Comparison of ENCODE assay signal across 1 cellular context in the genomic region with DNA sequence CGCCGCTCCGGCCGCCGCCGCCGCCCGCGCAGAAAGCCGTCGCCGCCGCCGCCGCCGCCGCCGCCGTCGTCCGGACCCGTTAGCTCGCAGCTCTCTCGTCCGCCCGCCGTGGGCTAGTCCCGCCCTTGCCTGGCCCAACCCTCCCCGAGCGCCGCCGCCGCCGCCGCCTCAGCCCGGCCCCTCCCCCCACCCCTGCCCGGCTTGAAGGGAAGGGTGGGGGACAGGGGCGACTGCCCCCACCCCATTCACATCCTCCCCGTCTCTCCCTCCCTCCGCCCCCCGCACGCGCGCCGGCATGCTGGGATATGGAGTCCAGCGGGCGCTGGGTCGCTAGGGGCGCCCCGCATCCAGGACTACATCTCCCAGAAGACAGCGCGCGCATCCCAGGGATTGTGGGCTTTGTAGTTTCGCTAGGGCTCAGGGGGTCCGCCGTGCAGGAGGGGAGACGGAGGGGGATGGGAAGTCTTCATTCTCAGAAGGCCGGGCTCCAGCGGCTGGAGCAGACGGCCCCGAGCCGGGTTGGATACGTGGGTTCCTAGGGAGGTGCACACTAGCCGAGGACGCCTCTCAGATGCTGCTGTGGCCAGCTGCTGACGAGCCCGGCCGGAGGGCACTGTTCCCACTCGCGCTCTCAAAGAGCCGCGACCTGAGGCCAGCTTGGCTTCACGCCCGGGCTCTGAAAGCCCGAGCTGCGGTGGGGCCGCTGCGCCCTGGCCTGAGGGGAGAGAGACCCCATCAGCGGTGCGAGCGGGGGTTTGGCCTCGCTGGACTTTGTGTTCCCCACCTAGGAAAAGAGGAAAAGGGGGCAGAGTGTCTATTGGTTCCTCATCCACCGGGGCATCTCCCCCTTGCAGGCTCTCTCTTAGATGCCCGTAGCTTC.
TF ChIP-seq lines count a peak whose summit lies in the region.

TSS of gene ST3GAL2 (minus strand) at position 118 of the 880 bp plus-strand sequence. CDS start 40,570 bp downstream, outside the sequence.

TF ChIP-seq in HepG2, 621 proteins besides CTCF, POLR2A, EP300 and RAD21 (continued from another document and continues in another):
- TF ChIP-seq, protein P1, sequence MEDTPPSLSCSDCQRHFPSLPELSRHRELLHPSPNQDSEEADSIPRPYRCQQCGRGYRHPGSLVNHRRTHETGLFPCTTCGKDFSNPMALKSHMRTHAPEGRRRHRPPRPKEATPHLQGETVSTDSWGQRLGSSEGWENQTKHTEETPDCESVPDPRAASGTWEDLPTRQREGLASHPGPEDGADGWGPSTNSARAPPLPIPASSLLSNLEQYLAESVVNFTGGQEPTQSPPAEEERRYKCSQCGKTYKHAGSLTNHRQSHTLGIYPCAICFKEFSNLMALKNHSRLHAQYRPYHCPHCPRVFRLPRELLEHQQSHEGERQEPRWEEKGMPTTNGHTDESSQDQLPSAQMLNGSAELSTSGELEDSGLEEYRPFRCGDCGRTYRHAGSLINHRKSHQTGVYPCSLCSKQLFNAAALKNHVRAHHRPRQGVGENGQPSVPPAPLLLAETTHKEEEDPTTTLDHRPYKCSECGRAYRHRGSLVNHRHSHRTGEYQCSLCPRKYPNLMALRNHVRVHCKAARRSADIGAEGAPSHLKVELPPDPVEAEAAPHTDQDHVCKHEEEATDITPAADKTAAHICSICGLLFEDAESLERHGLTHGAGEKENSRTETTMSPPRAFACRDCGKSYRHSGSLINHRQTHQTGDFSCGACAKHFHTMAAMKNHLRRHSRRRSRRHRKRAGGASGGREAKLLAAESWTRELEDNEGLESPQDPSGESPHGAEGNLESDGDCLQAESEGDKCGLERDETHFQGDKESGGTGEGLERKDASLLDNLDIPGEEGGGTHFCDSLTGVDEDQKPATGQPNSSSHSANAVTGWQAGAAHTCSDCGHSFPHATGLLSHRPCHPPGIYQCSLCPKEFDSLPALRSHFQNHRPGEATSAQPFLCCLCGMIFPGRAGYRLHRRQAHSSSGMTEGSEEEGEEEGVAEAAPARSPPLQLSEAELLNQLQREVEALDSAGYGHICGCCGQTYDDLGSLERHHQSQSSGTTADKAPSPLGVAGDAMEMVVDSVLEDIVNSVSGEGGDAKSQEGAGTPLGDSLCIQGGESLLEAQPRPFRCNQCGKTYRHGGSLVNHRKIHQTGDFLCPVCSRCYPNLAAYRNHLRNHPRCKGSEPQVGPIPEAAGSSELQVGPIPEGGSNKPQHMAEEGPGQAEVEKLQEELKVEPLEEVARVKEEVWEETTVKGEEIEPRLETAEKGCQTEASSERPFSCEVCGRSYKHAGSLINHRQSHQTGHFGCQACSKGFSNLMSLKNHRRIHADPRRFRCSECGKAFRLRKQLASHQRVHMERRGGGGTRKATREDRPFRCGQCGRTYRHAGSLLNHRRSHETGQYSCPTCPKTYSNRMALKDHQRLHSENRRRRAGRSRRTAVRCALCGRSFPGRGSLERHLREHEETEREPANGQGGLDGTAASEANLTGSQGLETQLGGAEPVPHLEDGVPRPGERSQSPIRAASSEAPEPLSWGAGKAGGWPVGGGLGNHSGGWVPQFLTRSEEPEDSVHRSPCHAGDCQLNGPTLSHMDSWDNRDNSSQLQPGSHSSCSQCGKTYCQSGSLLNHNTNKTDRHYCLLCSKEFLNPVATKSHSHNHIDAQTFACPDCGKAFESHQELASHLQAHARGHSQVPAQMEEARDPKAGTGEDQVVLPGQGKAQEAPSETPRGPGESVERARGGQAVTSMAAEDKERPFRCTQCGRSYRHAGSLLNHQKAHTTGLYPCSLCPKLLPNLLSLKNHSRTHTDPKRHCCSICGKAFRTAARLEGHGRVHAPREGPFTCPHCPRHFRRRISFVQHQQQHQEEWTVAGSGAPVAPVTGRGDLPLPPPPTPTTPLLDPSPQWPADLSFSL (CRISPR knock-in tag; IDR thresholded peaks at IDR 0.05) = no peak
- TF ChIP-seq ZSCAN29 (CRISPR knock-in tag; conservative IDR thresholded peaks at IDR 0.05) = 0 out of 2 replicates have a peak, but pooled peaks have one; percentile 57
- peak; percentile 82; the same call in 1 of the 2 replicates for TF ChIP-seq ZNF33B (CRISPR knock-in tag; IDR thresholded peaks at IDR 0.05)
- TF ChIP-seq ZSCAN12 (CRISPR knock-in tag; IDR thresholded peaks at IDR 0.05) = no peak
- peak; percentile 80 for TF ChIP-seq ARID4A (CRISPR knock-in tag; IDR thresholded peaks at IDR 0.05; ENCODE audit: borderline replicate concordance)
- TF ChIP-seq, protein P2, sequence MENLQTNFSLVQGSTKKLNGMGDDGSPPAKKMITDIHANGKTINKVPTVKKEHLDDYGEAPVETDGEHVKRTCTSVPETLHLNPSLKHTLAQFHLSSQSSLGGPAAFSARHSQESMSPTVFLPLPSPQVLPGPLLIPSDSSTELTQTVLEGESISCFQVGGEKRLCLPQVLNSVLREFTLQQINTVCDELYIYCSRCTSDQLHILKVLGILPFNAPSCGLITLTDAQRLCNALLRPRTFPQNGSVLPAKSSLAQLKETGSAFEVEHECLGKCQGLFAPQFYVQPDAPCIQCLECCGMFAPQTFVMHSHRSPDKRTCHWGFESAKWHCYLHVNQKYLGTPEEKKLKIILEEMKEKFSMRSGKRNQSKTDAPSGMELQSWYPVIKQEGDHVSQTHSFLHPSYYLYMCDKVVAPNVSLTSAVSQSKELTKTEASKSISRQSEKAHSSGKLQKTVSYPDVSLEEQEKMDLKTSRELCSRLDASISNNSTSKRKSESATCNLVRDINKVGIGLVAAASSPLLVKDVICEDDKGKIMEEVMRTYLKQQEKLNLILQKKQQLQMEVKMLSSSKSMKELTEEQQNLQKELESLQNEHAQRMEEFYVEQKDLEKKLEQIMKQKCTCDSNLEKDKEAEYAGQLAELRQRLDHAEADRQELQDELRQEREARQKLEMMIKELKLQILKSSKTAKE (CRISPR knock-in tag; IDR thresholded peaks at IDR 0.05; ENCODE audit: borderline replicate concordance) = peak; percentile 83; the same call in 1 of the 2 replicates
- no peak for TF ChIP-seq RARG (CRISPR knock-in tag; IDR thresholded peaks at IDR 0.05; ENCODE audit: low read depth)
- TF ChIP-seq, protein P3, sequence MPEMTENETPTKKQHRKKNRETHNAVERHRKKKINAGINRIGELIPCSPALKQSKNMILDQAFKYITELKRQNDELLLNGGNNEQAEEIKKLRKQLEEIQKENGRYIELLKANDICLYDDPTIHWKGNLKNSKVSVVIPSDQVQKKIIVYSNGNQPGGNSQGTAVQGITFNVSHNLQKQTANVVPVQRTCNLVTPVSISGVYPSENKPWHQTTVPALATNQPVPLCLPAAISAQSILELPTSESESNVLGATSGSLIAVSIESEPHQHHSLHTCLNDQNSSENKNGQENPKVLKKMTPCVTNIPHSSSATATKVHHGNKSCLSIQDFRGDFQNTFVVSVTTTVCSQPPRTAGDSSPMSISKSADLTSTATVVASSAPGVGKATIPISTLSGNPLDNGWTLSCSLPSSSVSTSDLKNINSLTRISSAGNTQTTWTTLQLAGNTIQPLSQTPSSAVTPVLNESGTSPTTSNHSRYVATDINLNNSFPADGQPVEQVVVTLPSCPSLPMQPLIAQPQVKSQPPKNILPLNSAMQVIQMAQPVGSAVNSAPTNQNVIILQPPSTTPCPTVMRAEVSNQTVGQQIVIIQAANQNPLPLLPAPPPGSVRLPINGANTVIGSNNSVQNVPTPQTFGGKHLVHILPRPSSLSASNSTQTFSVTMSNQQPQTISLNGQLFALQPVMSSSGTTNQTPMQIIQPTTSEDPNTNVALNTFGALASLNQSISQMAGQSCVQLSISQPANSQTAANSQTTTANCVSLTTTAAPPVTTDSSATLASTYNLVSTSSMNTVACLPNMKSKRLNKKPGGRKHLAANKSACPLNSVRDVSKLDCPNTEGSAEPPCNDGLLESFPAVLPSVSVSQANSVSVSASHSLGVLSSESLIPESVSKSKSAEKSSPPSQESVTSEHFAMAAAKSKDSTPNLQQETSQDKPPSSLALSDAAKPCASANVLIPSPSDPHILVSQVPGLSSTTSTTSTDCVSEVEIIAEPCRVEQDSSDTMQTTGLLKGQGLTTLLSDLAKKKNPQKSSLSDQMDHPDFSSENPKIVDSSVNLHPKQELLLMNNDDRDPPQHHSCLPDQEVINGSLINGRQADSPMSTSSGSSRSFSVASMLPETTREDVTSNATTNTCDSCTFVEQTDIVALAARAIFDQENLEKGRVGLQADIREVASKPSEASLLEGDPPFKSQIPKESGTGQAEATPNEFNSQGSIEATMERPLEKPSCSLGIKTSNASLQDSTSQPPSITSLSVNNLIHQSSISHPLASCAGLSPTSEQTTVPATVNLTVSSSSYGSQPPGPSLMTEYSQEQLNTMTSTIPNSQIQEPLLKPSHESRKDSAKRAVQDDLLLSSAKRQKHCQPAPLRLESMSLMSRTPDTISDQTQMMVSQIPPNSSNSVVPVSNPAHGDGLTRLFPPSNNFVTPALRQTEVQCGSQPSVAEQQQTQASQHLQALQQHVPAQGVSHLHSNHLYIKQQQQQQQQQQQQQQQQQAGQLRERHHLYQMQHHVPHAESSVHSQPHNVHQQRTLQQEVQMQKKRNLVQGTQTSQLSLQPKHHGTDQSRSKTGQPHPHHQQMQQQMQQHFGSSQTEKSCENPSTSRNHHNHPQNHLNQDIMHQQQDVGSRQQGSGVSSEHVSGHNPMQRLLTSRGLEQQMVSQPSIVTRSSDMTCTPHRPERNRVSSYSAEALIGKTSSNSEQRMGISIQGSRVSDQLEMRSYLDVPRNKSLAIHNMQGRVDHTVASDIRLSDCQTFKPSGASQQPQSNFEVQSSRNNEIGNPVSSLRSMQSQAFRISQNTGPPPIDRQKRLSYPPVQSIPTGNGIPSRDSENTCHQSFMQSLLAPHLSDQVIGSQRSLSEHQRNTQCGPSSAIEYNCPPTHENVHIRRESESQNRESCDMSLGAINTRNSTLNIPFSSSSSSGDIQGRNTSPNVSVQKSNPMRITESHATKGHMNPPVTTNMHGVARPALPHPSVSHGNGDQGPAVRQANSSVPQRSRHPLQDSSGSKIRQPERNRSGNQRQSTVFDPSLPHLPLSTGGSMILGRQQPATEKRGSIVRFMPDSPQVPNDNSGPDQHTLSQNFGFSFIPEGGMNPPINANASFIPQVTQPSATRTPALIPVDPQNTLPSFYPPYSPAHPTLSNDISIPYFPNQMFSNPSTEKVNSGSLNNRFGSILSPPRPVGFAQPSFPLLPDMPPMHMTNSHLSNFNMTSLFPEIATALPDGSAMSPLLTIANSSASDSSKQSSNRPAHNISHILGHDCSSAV (CRISPR knock-in tag; IDR thresholded peaks at IDR 0.05; ENCODE audit: borderline replicate concordance) = no peak; the same call in 1 of the 2 replicates
- no peak; the same call in 1 of the 2 replicates for TF ChIP-seq GATA4 (IDR thresholded peaks at IDR 0.05; ENCODE audit: borderline replicate concordance, low read depth)
- no peak for TF ChIP-seq ATF7 (IDR thresholded peaks at IDR 0.05)
- TF ChIP-seq ATF7 (CRISPR knock-in tag; IDR thresholded peaks at IDR 0.05) = no peak
- TF ChIP-seq TAF1 (CRISPR knock-in tag; IDR thresholded peaks at IDR 0.05) = peak; percentile 77
- no peak for TF ChIP-seq ZNF496 (CRISPR knock-in tag; IDR thresholded peaks at IDR 0.05; ENCODE audit: insufficient replicate concordance)
- TF ChIP-seq POLR2AphosphoS5 (IDR thresholded peaks at IDR 0.05; ENCODE audit: low read depth, low read length) = peak; percentile 66
- TF ChIP-seq ZNF792 (CRISPR knock-in tag; IDR thresholded peaks at IDR 0.05) = 0 out of 2 replicates have a peak, but pooled peaks have one; percentile 19
- TF ChIP-seq KLF13 (CRISPR knock-in tag; IDR thresholded peaks at IDR 0.05) = no peak
- TF ChIP-seq ZNF263 (CRISPR knock-in tag; IDR thresholded peaks at IDR 0.05) = 0 out of 2 replicates have a peak, but pooled peaks have one; percentile 10
- TF ChIP-seq, protein P4, sequence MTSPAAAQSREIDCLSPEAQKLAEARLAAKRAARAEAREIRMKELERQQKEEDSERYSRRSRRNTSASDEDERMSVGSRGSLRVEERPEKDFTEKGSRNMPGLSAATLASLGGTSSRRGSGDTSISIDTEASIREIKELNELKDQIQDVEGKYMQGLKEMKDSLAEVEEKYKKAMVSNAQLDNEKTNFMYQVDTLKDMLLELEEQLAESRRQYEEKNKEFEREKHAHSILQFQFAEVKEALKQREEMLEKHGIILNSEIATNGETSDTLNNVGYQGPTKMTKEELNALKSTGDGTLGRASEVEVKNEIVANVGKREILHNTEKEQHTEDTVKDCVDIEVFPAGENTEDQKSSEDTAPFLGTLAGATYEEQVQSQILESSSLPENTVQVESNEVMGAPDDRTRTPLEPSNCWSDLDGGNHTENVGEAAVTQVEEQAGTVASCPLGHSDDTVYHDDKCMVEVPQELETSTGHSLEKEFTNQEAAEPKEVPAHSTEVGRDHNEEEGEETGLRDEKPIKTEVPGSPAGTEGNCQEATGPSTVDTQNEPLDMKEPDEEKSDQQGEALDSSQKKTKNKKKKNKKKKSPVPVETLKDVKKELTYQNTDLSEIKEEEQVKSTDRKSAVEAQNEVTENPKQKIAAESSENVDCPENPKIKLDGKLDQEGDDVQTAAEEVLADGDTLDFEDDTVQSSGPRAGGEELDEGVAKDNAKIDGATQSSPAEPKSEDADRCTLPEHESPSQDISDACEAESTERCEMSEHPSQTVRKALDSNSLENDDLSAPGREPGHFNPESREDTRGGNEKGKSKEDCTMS (CRISPR knock-in tag; conservative IDR thresholded peaks at IDR 0.05) = no peak; the same call in 1 of the 2 replicates
- TF ChIP-seq FOXA1 (IDR thresholded peaks at IDR 0.05) = no peak
- no peak for TF ChIP-seq FOXA1 (CRISPR knock-in tag; IDR thresholded peaks at IDR 0.05)
- peak; percentile 77; the same call in 1 of the 2 replicates for TF ChIP-seq ZNF788 (CRISPR knock-in tag; IDR thresholded peaks at IDR 0.05; ENCODE audit: borderline replicate concordance)
- TF ChIP-seq ATF4 (CRISPR knock-in tag; IDR thresholded peaks at IDR 0.05) = 0 out of 4 replicates have a peak, but pooled peaks of 1 of the 2 experiments have one; percentile 45
